Comparison of ENCODE assay signal across 30 cellular contexts in genomic region chr4:65498606-65499005, GRCh38.
"Had no signal": no experiment of that assay in that cellular context is flagged by ENCODE, and none has a peak within 500 bp of the region (broad histone marks: within the 10 kb centered on the region; RNA-seq: fewer than 3 reads in every experiment).

No MANE protein-coding gene starts in this region.

- H3K27me3 Mint-ChIP-seq: naive thymus-derived CD8-positive, alpha-beta T cell; natural killer cell treated with Interleukin-12 subunit alpha and Interleukin-12 subunit beta and Interleukin-15 and Interleukin-18, amount 100 ng/mL, for 72 hours; progenitor cell of endocrine pancreas; stimulated activated naive B cell treated with anti-CD40 and anti-IgM and Interleukin-4, amounts not matched to agents 10 μg/mL and 1 μg/mL and 100 μg/mL, for 72 hours; stimulated activated naive CD8-positive, alpha-beta T cell treated with anti-CD3 and anti-CD28 coated beads, Interleukin-15, Interleukin-2, amounts not matched to agents 100 ng/mL and 50 ng/mL, for 24 hours had no signal

- H3K27ac Mint-ChIP-seq: naive thymus-derived CD8-positive, alpha-beta T cell; natural killer cell treated with Interleukin-12 subunit alpha and Interleukin-12 subunit beta and Interleukin-15 and Interleukin-18, amount 100 ng/mL, for 72 hours; nephron progenitor cell; progenitor cell of endocrine pancreas; stimulated activated effector memory CD8-positive, alpha-beta T cell treated with anti-CD3 and anti-CD28 coated beads, Interleukin-12 subunit alpha, Interleukin-12 subunit beta, amount 100 ng/mL, for 72 hours; stimulated activated naive B cell treated with anti-CD40 and anti-IgM and Interleukin-4, amounts not matched to agents 10 μg/mL and 1 μg/mL and 100 μg/mL, for 72 hours; stimulated activated naive CD8-positive, alpha-beta T cell treated with anti-CD3 and anti-CD28 coated beads, Interleukin-15, Interleukin-2, amounts not matched to agents 100 ng/mL and 50 ng/mL, for 24 hours had no signal

- H3K9me3 Mint-ChIP-seq: nephron progenitor cell, neural crest cell had no signal

- H3K9ac ChIP-seq: parathyroid adenoma had no signal

- H3K4me3 Mint-ChIP-seq: naive thymus-derived CD8-positive, alpha-beta T cell; natural killer cell treated with Interleukin-12 subunit alpha and Interleukin-12 subunit beta and Interleukin-15 and Interleukin-18, amount 100 ng/mL, for 72 hours; nephron progenitor cell; neural crest cell; stimulated activated effector memory CD8-positive, alpha-beta T cell treated with anti-CD3 and anti-CD28 coated beads, Interleukin-12 subunit alpha, Interleukin-12 subunit beta, amount 100 ng/mL, for 72 hours; stimulated activated naive B cell treated with anti-CD40 and anti-IgM and Interleukin-4, amounts not matched to agents 10 μg/mL and 1 μg/mL and 100 μg/mL, for 72 hours; stimulated activated naive CD8-positive, alpha-beta T cell treated with anti-CD3 and anti-CD28 coated beads, Interleukin-15, Interleukin-2, amounts not matched to agents 100 ng/mL and 50 ng/mL, for 24 hours had no signal

- H3K36me3 Mint-ChIP-seq: naive thymus-derived CD8-positive, alpha-beta T cell; natural killer cell treated with Interleukin-12 subunit alpha and Interleukin-12 subunit beta and Interleukin-15 and Interleukin-18, amount 100 ng/mL, for 72 hours; stimulated activated effector memory CD8-positive, alpha-beta T cell treated with anti-CD3 and anti-CD28 coated beads, Interleukin-12 subunit alpha, Interleukin-12 subunit beta, amount 100 ng/mL, for 72 hours; stimulated activated naive B cell treated with anti-CD40 and anti-IgM and Interleukin-4, amounts not matched to agents 10 μg/mL and 1 μg/mL and 100 μg/mL, for 72 hours had no signal

- H3K9me3 ChIP-seq: neutrophil, ovary, psoas muscle, right lobe of liver, sigmoid colon, stomach, thoracic aorta, thyroid gland, upper lobe of left lung, vagina had no signal

- H3K4me1 ChIP-seq: parathyroid adenoma, psoas muscle, right lobe of liver, sigmoid colon, stomach, thyroid gland, tibial nerve, upper lobe of left lung, vagina had no signal

- H3K79me2 ChIP-seq: parathyroid adenoma had no signal

- H2AFZ ChIP-seq: parathyroid adenoma had no signal

- H3K27me3 ChIP-seq: neutrophil, ovary, right lobe of liver, sigmoid colon, stomach, thyroid gland, tibial nerve, upper lobe of left lung, vagina had no signal

- H3K4me1 Mint-ChIP-seq: naive thymus-derived CD8-positive, alpha-beta T cell; nephron progenitor cell; neural crest cell; stimulated activated effector memory CD8-positive, alpha-beta T cell treated with anti-CD3 and anti-CD28 coated beads, Interleukin-12 subunit alpha, Interleukin-12 subunit beta, amount 100 ng/mL, for 72 hours; stimulated activated naive B cell treated with anti-CD40 and anti-IgM and Interleukin-4, amounts not matched to agents 10 μg/mL and 1 μg/mL and 100 μg/mL, for 72 hours had no signal

- H3K4me3 ChIP-seq: ovary, psoas muscle, right lobe of liver, sigmoid colon, stomach, thoracic aorta, thyroid gland, tibial nerve, upper lobe of left lung, vagina had no signal

- DNase-seq: naive thymus-derived CD8-positive, alpha-beta T cell; nephron progenitor cell; nucleus accumbens; ovary; posterior cingulate gyrus; psoas muscle; right cardiac atrium; right lobe of liver; sigmoid colon; small intestine; stimulated activated CD4-positive, alpha-beta T cell treated with anti-CD3 and anti-CD28 coated beads, Interleukin-15, amount 100 ng/mL, for 24 hours; stimulated activated CD4-positive, alpha-beta T cell treated with anti-CD3 and anti-CD28 coated beads, Interleukin-2, amount 100 ng/mL, for 24 hours; stimulated activated CD4-positive, alpha-beta T cell treated with anti-CD3 and anti-CD28 coated beads, Interleukin-2, amount 100 ng/mL, for 48 hours; stimulated activated CD4-positive, alpha-beta T cell treated with anti-CD3 and anti-CD28 coated beads, Interleukin-4, amount 100 ng/mL, for 24 hours; stimulated activated naive B cell treated with anti-CD40 and anti-IgM and Interleukin-4, amounts not matched to agents 10 μg/mL and 1 μg/mL and 100 μg/mL, for 72 hours; stimulated activated naive CD4-positive, alpha-beta T cell treated with Interleukin-2 at 50 U/mL for 16 hours; stomach; thyroid gland; trophoblast cell; upper lobe of left lung had no signal

- H3K36me3 ChIP-seq: neutrophil, ovary, right lobe of liver, sigmoid colon, stomach, thoracic aorta, thyroid gland, tibial nerve, upper lobe of left lung, vagina had no signal

- H3K27ac ChIP-seq: neutrophil, ovary, parathyroid adenoma, psoas muscle, right lobe of liver, sigmoid colon, stomach, thoracic aorta, thyroid gland, tibial nerve, upper lobe of left lung, vagina had no signal

- ATAC-seq: naive thymus-derived CD8-positive, alpha-beta T cell; natural killer cell treated with Interleukin-12 subunit alpha and Interleukin-12 subunit beta and Interleukin-15 and Interleukin-18, amount 100 ng/mL, for 72 hours; psoas muscle; right cardiac atrium; right lobe of liver; stimulated activated effector memory CD8-positive, alpha-beta T cell treated with anti-CD3 and anti-CD28 coated beads, Interleukin-12 subunit alpha, Interleukin-12 subunit beta, amount 100 ng/mL, for 72 hours; stimulated activated naive B cell treated with anti-CD40 and anti-IgM and Interleukin-4, amounts not matched to agents 10 μg/mL and 1 μg/mL and 100 μg/mL, for 72 hours had no signal
